In genomic region chr19:42191855-42192254, GRCh38 we compare ENCODE assay signal across 8 cellular contexts. TPM values are rescaled to one million over a fixed set of nuclear protein-coding genes. Genes with fewer than 3 reads are reported as not detected.
DNase-seq lines count a peak whose midpoint lies in the region; TF ChIP-seq lines count a peak whose summit lies in the region.

No MANE protein-coding gene starts in this region.

- H4K12ac ChIP-seq in trophoblast cell (ENCODE audit: low read depth, low read length) = no peak overlapping the region

- in situ Hi-C loops in astrocyte of the spinal cord (cut with HindIII; ENCODE audit: low sequenced_read_pairs) = no loop called here

- H3K79me1 ChIP-seq in trophoblast cell (ENCODE audit: low read length) = no peaks in the 10 kb centered on the region

- no peak overlapping the region for H3K4me2 ChIP-seq in trophoblast cell (ENCODE audit: low read length)

- no peaks in the 10 kb centered on the region for H3K4me1 ChIP-seq in trophoblast cell (ENCODE audit: control insufficient read depth in 1 of 2, insufficient read depth in 2 of 2, low read length in 2 of 2)
- no peaks in the 10 kb centered on the region for H3K4me1 ChIP-seq in BE2C

- H3K9ac ChIP-seq in trophoblast cell (ENCODE audit: low read length) = no peak overlapping the region

- H3K79me2 ChIP-seq in trophoblast cell (ENCODE audit: control insufficient read depth, insufficient read depth, low read length, poor library complexity) = no peaks in the 10 kb centered on the region

- H3K27me3 ChIP-seq in trophoblast cell (ENCODE audit: insufficient read depth, low read length) = no peaks in the 10 kb centered on the region
- peaks cover 3% of the 10 kb centered on the region; the same call in 1 of the 2 replicates for H3K27me3 ChIP-seq in BE2C

- H2AFZ ChIP-seq in trophoblast cell (ENCODE audit: insufficient read depth, low read length, poor library complexity) = no peak overlapping the region

- H4K91ac ChIP-seq in trophoblast cell (ENCODE audit: low read depth, low read length) = no peak overlapping the region

- no peak overlapping the region for H2AK5ac ChIP-seq in trophoblast cell (ENCODE audit: low read length)

- no peak overlapping the region for H2BK12ac ChIP-seq in trophoblast cell (ENCODE audit: low read length)

- DNase-seq in NCI-H1417 (lab: John Stamatoyannopoulos, UW) (peak; percentile 63 to 84 (median 69)), NCI-H1417 treated with DMSO at 0.1 percent for 48 hours (lab: John Stamatoyannopoulos, UW) (no peak), NCI-H187 (lab: John Stamatoyannopoulos, UW) (peak; percentile 48 to 76), astrocyte of the spinal cord (ENCODE audit: low read depth, low spot score) (peak; percentile 17), trophoblast cell (peak; percentile 81 to 86), BE2C (no peak), midbrain (lab: John Stamatoyannopoulos, UW) (no peak)
- no peak for DNase-seq in central memory CD4-positive, alpha-beta T cell

- no peak overlapping the region for H2BK120ac ChIP-seq in trophoblast cell (ENCODE audit: insufficient read depth, low read length, poor library complexity)

- H4K8ac ChIP-seq in trophoblast cell (ENCODE audit: low read depth, low read length) = no peak overlapping the region

- no peak overlapping the region for H2BK5ac ChIP-seq in trophoblast cell (ENCODE audit: low read depth, low read length, poor library complexity)

- H3K23ac ChIP-seq in trophoblast cell (ENCODE audit: low read length) = no peak overlapping the region

- no CpG with 5 or more reads among the region's 3 CpGs for WGBS in trophoblast cell (ENCODE audit: extremely low coverage, insufficient coverage, insufficient read length)

- peaks cover 0 to 4% of the 10 kb centered on the region in 2 experiments for H3K36me3 ChIP-seq in trophoblast cell (ENCODE audit: control insufficient read depth in 1 of 2, insufficient read depth in 2 of 2, low read length in 2 of 2)
- H3K36me3 ChIP-seq in BE2C = no peaks in the 10 kb centered on the region

- no peak overlapping the region for H3K14ac ChIP-seq in trophoblast cell (ENCODE audit: low read length)

- no peak overlapping the region for H3K4me3 ChIP-seq in astrocyte of the spinal cord (ENCODE audit: low read depth, low read length)
- no peak overlapping the region for H3K4me3 ChIP-seq in trophoblast cell (ENCODE audit: low read depth, low read length)
- H3K4me3 ChIP-seq in BE2C (ENCODE audit: low read depth, low read length) = no peak overlapping the region

- H3K9me3 ChIP-seq in trophoblast cell (ENCODE audit: insufficient read depth, low read depth, low read length) (no peaks in the 10 kb centered on the region), BE2C (no peaks in the 10 kb centered on the region)

- H3K18ac ChIP-seq in trophoblast cell (ENCODE audit: low read length) = no peak overlapping the region

- TF ChIP-seq CTCF in astrocyte of the spinal cord (IDR thresholded peaks at IDR 0.05; ENCODE audit: low read depth, low read length) (no peak), BE2C (IDR thresholded peaks at IDR 0.05; ENCODE audit: low read depth, low read length) (no peak)

- no peak overlapping the region for H3K4ac ChIP-seq in trophoblast cell (ENCODE audit: low read depth, low read length)

- no peak overlapping the region for H3K27ac ChIP-seq in trophoblast cell (ENCODE audit: low read depth, low read length)

RNA-seq across cellular contexts. Expression of gene DEDD2, which starts 25.6 kb away (rescaled TPM):
- polyA plus RNA-seq in trophoblast cell (2013) = 44.2 and 47.8 TPM in 2 replicates
- polyA plus RNA-seq in BE2C (2012; ENCODE audit: insufficient read depth, insufficient read length, low read depth) = 43.1 TPM

RNA-seq across cellular contexts. Expression of gene ZNF526, which starts 28.3 kb away (rescaled TPM):
- 6.7 and 6.9 TPM in 2 replicates for polyA plus RNA-seq in trophoblast cell (2013)
- 16.0 TPM for polyA plus RNA-seq in BE2C (2012; ENCODE audit: insufficient read depth, insufficient read length, low read depth)

RNA-seq across cellular contexts. Expression of gene GSK3A, which starts 50.5 kb away (rescaled TPM):
- 77.6 and 78.9 TPM in 2 replicates for polyA plus RNA-seq in trophoblast cell (2013)
- 88.2 TPM for polyA plus RNA-seq in BE2C (2012; ENCODE audit: insufficient read depth, insufficient read length, low read depth)

RNA-seq across cellular contexts. Expression of gene POU2F2, which starts 59.6 kb away (rescaled TPM):
- polyA plus RNA-seq in trophoblast cell (2013) = 2.8 and 3.3 TPM in 2 replicates
- 3.4 TPM for polyA plus RNA-seq in BE2C (2012; ENCODE audit: insufficient read depth, insufficient read length, low read depth)

Comparison
In these comparisons a context has a peak if more than half of its experiments do, and no peak if none do; other contexts are left out.
1. DNase-seq: peak in NCI-H1417 (3 of 3), NCI-H187 (2 of 2), astrocyte of the spinal cord (single experiment) and trophoblast cell (2 of 2); none in NCI-H1417 treated with DMSO at 0.1 percent for 48 hours (single experiment), central memory CD4-positive, alpha-beta T cell (single experiment), BE2C (single experiment) and midbrain (single experiment).